Comparison of ENCODE assay signal across 10 cellular contexts in the genomic region with DNA sequence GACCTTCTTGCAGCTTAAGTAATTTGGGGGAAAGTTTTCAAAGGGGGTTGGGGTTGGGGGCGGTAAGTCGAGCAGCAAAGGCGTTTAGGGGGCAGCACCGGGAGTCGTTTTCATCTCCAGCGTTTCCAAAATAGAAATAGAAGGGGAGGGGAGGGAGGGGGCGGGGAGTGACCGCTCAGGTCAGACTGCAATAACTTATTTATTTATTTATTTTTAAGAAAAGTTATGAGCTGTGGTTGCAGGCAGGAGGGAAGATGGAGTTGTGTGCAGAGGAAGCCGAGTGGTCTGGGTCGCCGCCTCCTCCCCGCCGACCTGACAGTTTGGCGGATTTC. TPM values are rescaled to one million over a fixed set of nuclear protein-coding genes. Genes with fewer than 3 reads are reported as not detected.
DNase-seq lines count a peak whose midpoint lies in the region; ATAC-seq and TF ChIP-seq lines count a peak whose summit lies in the region.
"Had no signal": no experiment of that assay in that cellular context is flagged by ENCODE, and none has a peak within 500 bp of the region (broad histone marks: within the 10 kb centered on the region; RNA-seq: fewer than 3 reads in every experiment).

No MANE protein-coding gene starts in this region.

- DNase-seq in left ventricle myocardium inferior (no peak), Right ventricle myocardium inferior (ENCODE audit: missing footprints) (no peak), GM13976 (ENCODE audit: low spot score) (no peak)
- DNase-seq in stimulated activated naive CD8-positive, alpha-beta T cell treated with anti-CD3 and anti-CD28 coated beads, Interleukin-15, Interleukin-2, amounts not matched to agents 100 U/mL and 50 U/mL, for 24 hours = no peak
- DNase-seq: activated CD4-positive, alpha-beta T cell treated with anti-CD3 and anti-CD28 coated beads for 4 hours; stimulated activated naive CD4-positive, alpha-beta T cell treated with Interleukin-2 at 50 U/mL for 16 hours had no signal

- intact Hi-C loops in left ventricle myocardium inferior (cut with micrococcal nuclease) (no loop called here), Right ventricle myocardium inferior (cut with DNase I) (loop anchor here (1.0 to 10.0 kb wide), 4 partner anchors 45 to 292 kb away; no protein-coding TSS in a partner anchor)

- peak overlapping the region; percentile 85 for H3K27ac ChIP-seq in left ventricle myocardium inferior (replicated peaks)
- H3K27ac ChIP-seq in ectodermal cell (ENCODE audit: insufficient read depth, low read depth, low read length, poor library complexity, severe bottlenecking) = no peak overlapping the region
- H3K27ac ChIP-seq in muscle layer of colon (ENCODE audit: low read depth, low read length) = no peak overlapping the region
- no peak overlapping the region for H3K27ac ChIP-seq in urinary bladder (ENCODE audit: low read depth)

- H3K9me3 ChIP-seq in left ventricle myocardium inferior (replicated peaks) (no peaks in the 10 kb centered on the region), ectodermal cell (ENCODE audit: control insufficient read depth, low read length) (no peaks in the 10 kb centered on the region), muscle layer of colon (ENCODE audit: low read length) (no peaks in the 10 kb centered on the region)

- ATAC-seq in Right ventricle myocardium inferior = no peak
- no peak for ATAC-seq in stimulated activated naive CD8-positive, alpha-beta T cell treated with anti-CD3 and anti-CD28 coated beads, Interleukin-15, Interleukin-2, amounts not matched to agents 100 U/mL and 50 U/mL, for 24 hours
- ATAC-seq in GM18519 (IDR thresholded peaks at IDR 0.05; ENCODE audit: low FRiP score, unreplicated experiment) = no peak

- 0% methylated on average over 10 to 13 of the region's 14 CpGs for WGBS in ectodermal cell, 2 experiments
- 1% methylated on average over 14 of the region's 14 CpGs for WGBS in urinary bladder

- peaks cover 10% of the 10 kb centered on the region for H3K36me3 ChIP-seq in left ventricle myocardium inferior
- H3K36me3 ChIP-seq in ectodermal cell (ENCODE audit: control insufficient read depth, insufficient read depth, low read length) = peaks cover 10% of the 10 kb centered on the region
- no peaks in the 10 kb centered on the region for H3K36me3 ChIP-seq in muscle layer of colon (ENCODE audit: insufficient read depth, low read length)
- H3K36me3 ChIP-seq in urinary bladder (ENCODE audit: insufficient read depth) = no peaks in the 10 kb centered on the region

- in situ Hi-C loops in GM13976 (cut with MboI; ENCODE audit: low sequenced_read_pairs, unreplicated experiment) = loop anchor here (25.0 kb wide), 2 partner anchors 415 to 635 kb away; no protein-coding TSS in a partner anchor

- peak overlapping the region; percentile 81 for H3K4me3 ChIP-seq in left ventricle myocardium inferior
- H3K4me3 ChIP-seq in ectodermal cell (ENCODE audit: insufficient read depth, low read depth, low read length) = peak overlapping the region; percentile 88
- H3K4me3 ChIP-seq in muscle layer of colon (ENCODE audit: low read depth in 1 of 2, low read length in 2 of 2) = peak overlapping the region; percentile 52 to 63
- peak overlapping the region; percentile 19 for H3K4me3 ChIP-seq in urinary bladder (ENCODE audit: low read depth, low read length)

- no peak overlapping the region for H3K9ac ChIP-seq in muscle layer of colon (ENCODE audit: low read length)

- TF ChIP-seq CTCF in left ventricle myocardium inferior (IDR thresholded peaks at IDR 0.05; ENCODE audit: borderline replicate concordance) = no peak
- no peak for TF ChIP-seq CTCF in GM13976 (IDR thresholded peaks at IDR 0.05; ENCODE audit: borderline replicate concordance, control extremely low read depth, extremely low read depth, insufficient read depth, missing control alignments)

- peaks cover 84% of the 10 kb centered on the region for H3K4me1 ChIP-seq in left ventricle myocardium inferior
- peaks cover 42% of the 10 kb centered on the region for H3K4me1 ChIP-seq in ectodermal cell (ENCODE audit: control insufficient read depth, insufficient read depth, low read length)
- peaks cover 21% of the 10 kb centered on the region for H3K4me1 ChIP-seq in muscle layer of colon (ENCODE audit: insufficient read depth, low read length)
- H3K4me1 ChIP-seq in urinary bladder (ENCODE audit: insufficient read depth) = no peaks in the 10 kb centered on the region

- peaks cover 81% of the 10 kb centered on the region for H3K27me3 ChIP-seq in left ventricle myocardium inferior (ENCODE audit: low read depth)
- peaks cover 32% of the 10 kb centered on the region for H3K27me3 ChIP-seq in ectodermal cell (ENCODE audit: control insufficient read depth, insufficient read depth, low read length, poor library complexity, severe bottlenecking)
- peaks cover 12 to 45% of the 10 kb centered on the region in 2 donors for H3K27me3 ChIP-seq in muscle layer of colon (ENCODE audit: control insufficient read depth in 1 of 2, insufficient read depth in 2 of 2, low read length in 2 of 2)

RNA-seq across cellular contexts. Expression of a gene that starts 1.5 kb away (rescaled TPM):
- total RNA-seq in left ventricle myocardium inferior = 15.0 TPM
- total RNA-seq in Right ventricle myocardium inferior = 13.8 TPM
- 59.7 TPM for polyA plus RNA-seq in ectodermal cell (2013, experiment 1 of 4)
- 51.6 TPM for polyA plus RNA-seq in ectodermal cell (2013, experiment 2 of 4)
- 29.5 TPM for polyA plus RNA-seq in ectodermal cell (2013, experiment 3 of 4)
- 32.3 TPM for polyA plus RNA-seq in ectodermal cell (2013, experiment 4 of 4)
- total RNA-seq in urinary bladder = 3.2 TPM
- 1.8 TPM for polyA plus RNA-seq in urinary bladder

Comparison
In these comparisons a context has a peak if more than half of its experiments do, and no peak if none do; other contexts are left out.
1. H3K4me3 ChIP-seq: peak in every context shown above with its lines; median percentile 88 in ectodermal cell; 81 in left ventricle myocardium inferior; 58 in muscle layer of colon; 19 in urinary bladder.